In the genomic region with DNA sequence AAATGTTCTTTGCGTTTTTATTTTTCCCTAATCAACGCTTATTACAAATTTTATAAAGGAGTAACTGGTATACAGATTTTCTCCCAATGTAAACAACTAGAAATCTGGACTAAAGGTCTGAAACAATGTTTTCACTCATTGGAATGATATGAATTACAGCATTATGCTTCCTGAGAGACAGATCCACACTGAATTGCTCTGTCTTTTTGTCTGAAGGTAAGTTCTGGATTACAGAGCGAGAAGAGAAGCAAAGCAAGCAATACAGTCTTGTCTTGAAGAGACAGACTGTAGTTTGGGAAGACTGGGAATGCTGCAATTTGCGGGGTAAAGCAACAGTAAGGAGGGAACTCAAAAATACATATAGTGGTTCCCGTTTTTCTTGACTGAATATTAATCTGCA, we compare ENCODE assay signal across 20 cellular contexts.
"Had no signal": no experiment of that assay in that cellular context is flagged by ENCODE, and none has a peak within 500 bp of the region (broad histone marks: within the 10 kb centered on the region; RNA-seq: fewer than 3 reads in every experiment).

No MANE protein-coding gene starts in this region.

- H3K4me3 ChIP-seq: breast epithelium, PC-9 had no signal

- H3K9me3 ChIP-seq: breast epithelium had no signal

- DNase-seq: activated CD4-positive, alpha-beta T cell treated with anti-CD3 and anti-CD28 coated beads for 36 hours; activated CD4-positive, CD25-positive, alpha-beta regulatory T cell; activated CD8-positive, alpha-beta memory T cell treated with anti-CD3 and anti-CD28 coated beads, Interleukin-2, amount 50 U/mL, for 48 hours; activated CD8-positive, alpha-beta T cell treated with anti-CD3 and anti-CD28 coated beads for 36 hours; activated T-cell treated with anti-CD3 and anti-CD28 coated beads, Interleukin-2, amount 50 U/mL, for 1 hour; aorta; caudate nucleus; KG1; NCI-H1048; NCI-H1930; NCI-H2171; NCI-H2227 treated with DMSO at 0.1 percent for 48 hours; NCI-H446 treated with DMSO at 0.1 percent for 48 hours; NCI-H524 treated with DMSO at 0.1 percent for 48 hours; PC-9; SHP77 treated with DMSO at 0.1 percent for 48 hours; T-cell; T-helper 2 cell had no signal

- H3K27me3 ChIP-seq: breast epithelium had no signal

- H3K4me1 ChIP-seq: breast epithelium had no signal

- H3K27ac ChIP-seq: breast epithelium, PC-9, VCaP had no signal

- ATAC-seq: activated CD4-positive, alpha-beta T cell treated with anti-CD3 and anti-CD28 coated beads for 36 hours; activated CD8-positive, alpha-beta T cell treated with anti-CD3 and anti-CD28 coated beads for 36 hours; T-cell had no signal

- H3K4me2 ChIP-seq: PC-9 had no signal

- H2AFZ ChIP-seq: PC-9 had no signal
